ENCODE assay signal across 8 cellular contexts in the genomic region with DNA sequence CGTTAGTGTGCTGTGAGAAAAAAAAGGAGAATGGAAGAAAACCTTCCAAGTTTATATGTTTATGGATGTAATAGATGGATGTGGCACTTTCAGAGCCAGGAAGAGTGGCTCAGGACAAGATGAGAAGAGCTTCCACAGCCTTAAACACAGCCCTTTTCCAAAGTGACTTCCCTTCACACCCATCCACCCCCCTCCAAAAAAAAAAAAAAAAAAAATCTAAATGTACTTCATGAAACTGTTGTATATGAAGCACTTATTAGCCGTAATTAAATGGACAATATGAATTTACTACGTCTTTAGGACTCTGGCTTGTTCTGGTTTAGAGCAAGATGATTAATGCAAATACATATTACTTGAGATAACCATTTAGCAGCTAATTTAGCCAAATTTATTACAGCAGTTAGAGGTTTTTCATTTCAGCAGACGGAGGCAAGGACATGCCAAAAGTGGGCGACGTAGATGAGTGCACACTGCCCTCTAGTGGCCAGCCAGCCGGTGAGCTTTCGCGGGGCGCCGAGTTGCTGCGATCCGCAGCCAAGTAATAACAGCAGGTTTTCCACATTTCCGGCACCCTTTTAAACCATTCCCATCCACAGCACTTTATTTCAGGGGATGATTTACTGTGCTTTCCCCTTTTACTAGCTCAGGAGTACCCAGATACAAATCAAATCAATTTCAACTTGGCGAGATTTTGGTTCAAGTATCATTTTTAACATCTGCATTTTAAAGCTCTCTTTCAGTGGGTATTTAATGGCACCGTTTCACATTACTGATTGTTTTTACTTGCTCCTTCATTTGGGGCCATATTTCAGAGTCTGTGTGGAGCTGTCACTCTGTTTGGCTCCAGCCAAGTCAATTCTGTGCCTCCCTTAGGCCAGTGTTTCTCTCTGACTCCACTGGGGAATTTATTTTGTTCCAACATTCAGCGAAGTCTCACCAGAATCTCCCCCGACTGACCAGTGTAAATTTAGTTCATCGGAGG.
DNase-seq lines count a peak whose midpoint lies in the region; ATAC-seq lines count a peak whose summit lies in the region.

No MANE protein-coding gene starts in this region.

- H3K27me3 ChIP-seq in H7 (ENCODE audit: control insufficient read depth, insufficient read depth, low read length) (no peaks in the 10 kb centered on the region), aorta (ENCODE audit: control insufficient read depth in 1 of 2, insufficient read depth in 2 of 2, low read length in 1 of 2) (no peaks in the 10 kb centered on the region)

- H3K27me3 Mint-ChIP-seq in T-helper 17 cell, result peaks cover 65% of the 10 kb centered on the region

- no peaks in the 10 kb centered on the region for H3K4me1 ChIP-seq in aorta (ENCODE audit: control insufficient read depth in 1 of 2, insufficient read depth in 2 of 2, low read length in 2 of 2)

- H3K27ac Mint-ChIP-seq in T-helper 17 cell, result peak overlapping the region; percentile 19

- no peak overlapping the region for H3K4me3 ChIP-seq in H7 (ENCODE audit: insufficient read depth, low read depth, low read length)
- peak overlapping the region; percentile 18 to 65 for H3K4me3 ChIP-seq in aorta (ENCODE audit: low read length in 2 of 2)

- peaks cover 5% of the 10 kb centered on the region for H3K36me3 Mint-ChIP-seq in T-helper 17 cell (ENCODE audit: low read depth)

- H3K4me3 Mint-ChIP-seq in T-helper 17 cell, result peak overlapping the region; percentile 68

- peaks cover 16% of the 10 kb centered on the region for H3K4me1 Mint-ChIP-seq in T-helper 17 cell

- H3K9me3 ChIP-seq in T-helper 17 cell (ENCODE audit: control insufficient read depth, low read length, poor library complexity, severe bottlenecking), result no peaks in the 10 kb centered on the region
- no peaks in the 10 kb centered on the region for H3K9me3 ChIP-seq in aorta (ENCODE audit: control insufficient read depth, low read length)

- DNase-seq in DMS53 treated with DMSO at 0.1 percent for 48 hours (lab: John Stamatoyannopoulos, UW; ENCODE audit: unreplicated experiment) (peak; percentile 39), H7 (peak; percentile 83), NCI-H1417 (lab: John Stamatoyannopoulos, UW) (peak; percentile 65 to 83 (median 79)), T-helper 17 cell (peak; percentile 35 to 60 (median 47)), amygdala (lab: John Stamatoyannopoulos, UW) (peak in 55 of 56 donors; percentile 9 to 89 (median 69)), left ventricle myocardium superior (peak; percentile 87), putamen (ENCODE audit: low spot score) (peak; percentile 79), aorta (peak; percentile 82 to 95)

- no peak overlapping the region for H3K27ac ChIP-seq in aorta (ENCODE audit: low read depth in 1 of 2, low read length in 2 of 2)

- H3K36me3 ChIP-seq in H7 (replicated peaks; ENCODE audit: control insufficient read depth, insufficient read depth, low read length) (no peaks in the 10 kb centered on the region), aorta (ENCODE audit: control insufficient read depth in 1 of 2, insufficient read depth in 2 of 2, low read length in 1 of 2) (no peaks in the 10 kb centered on the region)

- 2 to 4% methylated on average over 19 of the region's 19 CpGs for WGBS in aorta, 2 donors

- peak; percentile 67 for ATAC-seq in T-helper 17 cell
- ATAC-seq in left ventricle myocardium superior, result peak; percentile 94
- peak; percentile 92 for ATAC-seq in aorta (ENCODE audit: low FRiP score)

- intact Hi-C loops in left ventricle myocardium superior (cut with micrococcal nuclease) (loop anchor here (10.0 kb wide), 1 partner anchor 118 kb away; no protein-coding TSS in a partner anchor), aorta (cut with DNase I) (loop anchor here (5.0 to 10.0 kb wide), 2 partner anchors 858 to 1215 kb away; a partner anchor contains a TSS)
